Comparison of ENCODE assay signal across 8 cellular contexts in genomic region chr5:151224372-151224771, GRCh38. TPM values are rescaled to one million over a fixed set of nuclear protein-coding genes. Genes with fewer than 3 reads are reported as not detected.
DNase-seq lines count a peak whose midpoint lies in the region; ATAC-seq, FAIRE-seq and TF ChIP-seq lines count a peak whose summit lies in the region.

No MANE protein-coding gene starts in this region.

- H3K27ac ChIP-seq in K562 (ENCODE audit: extremely low read depth, low read depth, low read length) = no peak overlapping the region
- no peak overlapping the region for H3K27ac ChIP-seq in parathyroid adenoma

- H2AFZ ChIP-seq in K562 (ENCODE audit: low read depth, low read length) (peak overlapping the region; percentile 86), parathyroid adenoma (peak overlapping the region; percentile 95)

- DNase-seq in K562 (ENCODE audit: extremely low read depth in 1 of 4, low spot score in 3 of 4) = no peak
- no peak for DNase-seq in DMS79 treated with DMSO at 0.1 percent for 48 hours (lab: John Stamatoyannopoulos, UW)
- DNase-seq in GM19240 (ENCODE audit: insufficient read length, low spot score) = no peak
- DNase-seq in HPDE6-E6E7 (ENCODE audit: extremely low spot score) = no peak

- CTCF ChIA-PET in K562 (lab: Yijun Ruan, JAX; ENCODE audit: low intra/inter-chr PET ratio) = no interaction called here

- TF ChIP-seq EP300 in K562 (IDR thresholded peaks at IDR 0.05; ENCODE audit: low read length) = no peak

- TF ChIP-seq CTCF in K562 (IDR thresholded peaks at IDR 0.05 in 2 of 3, conservative IDR thresholded peaks at IDR 0.05 in 1 of 3; ENCODE audit: insufficient read depth in 2 of 3, low read depth in 1 of 3, low read length in 3 of 3) (no peak), parathyroid adenoma (IDR thresholded peaks at IDR 0.05) (no peak)

- H3K4me1 ChIP-seq in K562 (replicated peaks in 1 of 2; ENCODE audit: control insufficient read depth in 2 of 2, insufficient read depth in 2 of 2, low read length in 2 of 2) = peaks cover 19 to 24% of the 10 kb centered on the region in 2 experiments; a peak in 4 of 5 replicates
- H3K4me1 ChIP-seq in parathyroid adenoma = peaks cover 10% of the 10 kb centered on the region

- no peaks in the 10 kb centered on the region for H3K9me1 ChIP-seq in K562 (ENCODE audit: control insufficient read depth, insufficient read depth, low read length)

- no TSS peak for BruUV-seq in K562 (replicated peaks; lab: Mats Ljungman, UMichigan)

- H3K4me2 ChIP-seq in K562 (ENCODE audit: insufficient read depth, low read length) (no peak overlapping the region), parathyroid adenoma (ENCODE audit: low read length) (peak overlapping the region; percentile 67)

- H3K36me3 ChIP-seq in K562 (ENCODE audit: control insufficient read depth, insufficient read depth, low read length) (no peaks in the 10 kb centered on the region), parathyroid adenoma (ENCODE audit: control insufficient read depth, insufficient read depth, low read length) (no peaks in the 10 kb centered on the region)

- POLR2A ChIA-PET in K562 (lab: Yijun Ruan, JAX) = interaction anchor here (0.5 to 1.7 kb wide), 6 partner anchors 9 to 680 kb away, joined by 3 to 14 read pairs (median 3); no protein-coding TSS in a partner anchor

- H3K79me2 ChIP-seq in K562 (ENCODE audit: control insufficient read depth, insufficient read depth, low read length) = no peaks in the 10 kb centered on the region; the same call in 2 of the 3 replicates
- peaks cover 2% of the 10 kb centered on the region for H3K79me2 ChIP-seq in parathyroid adenoma

- no peak for FAIRE-seq in K562 (lab: Jason Lieb, UNC)

- H4K20me1 ChIP-seq in K562 (replicated peaks; ENCODE audit: control insufficient read depth, insufficient read depth, low read length) = no peaks in the 10 kb centered on the region

- H3K9me3 ChIP-seq in K562 (replicated peaks; ENCODE audit: control insufficient read depth, insufficient read depth, low read depth, low read length) = no peaks in the 10 kb centered on the region
- no peaks in the 10 kb centered on the region for H3K9me3 ChIP-seq in parathyroid adenoma (ENCODE audit: control insufficient read depth, low read length)

- H3K27me3 ChIP-seq in K562 (ENCODE audit: control insufficient read depth in 2 of 2, insufficient read depth in 2 of 2, low read length in 2 of 2) (no peaks in the 10 kb centered on the region), parathyroid adenoma (ENCODE audit: control insufficient read depth, insufficient read depth, low read length) (no peaks in the 10 kb centered on the region)

- in situ Hi-C loops in K562 (cut with MboI) = no loop called here

- ATAC-seq in GM19035 (IDR thresholded peaks at IDR 0.05; ENCODE audit: unreplicated experiment) = peak; percentile 47
- ATAC-seq in HG03460 (IDR thresholded peaks at IDR 0.05; ENCODE audit: unreplicated experiment) = peak; percentile 36
- no peak for ATAC-seq in K562
- ATAC-seq in HG02623 (IDR thresholded peaks at IDR 0.05; ENCODE audit: unreplicated experiment) = no peak

- H3K9ac ChIP-seq in K562 (ENCODE audit: insufficient read depth in 1 of 2, low read depth in 2 of 2, low read length in 2 of 2) (no peak overlapping the region), parathyroid adenoma (no peak overlapping the region)

- TF ChIP-seq POLR2A in K562 (conservative IDR thresholded peaks at IDR 0.05) = no peak

- TF ChIP-seq RAD21 in K562 (CRISPR knock-in tag; conservative IDR thresholded peaks at IDR 0.05 in 1 of 2, IDR thresholded peaks at IDR 0.05 in 1 of 2) = no peak

- H3K4me3 ChIP-seq in K562 (peak overlapping the region; percentile 87; the same call in 1 of the 2 replicates), parathyroid adenoma (ENCODE audit: low read depth, low read length) (peak overlapping the region; percentile 86)

- intact Hi-C loops in K562 (cut with micrococcal nuclease) = no loop called here

- WGBS in K562 (ENCODE audit: insufficient coverage, low coverage, missing lambda C conversion rate) = 54% methylated on average over 5 of the region's 6 CpGs

TF ChIP-seq in K562, 482 proteins besides CTCF, POLR2A, EP300 and RAD21:
- TF ChIP-seq ZNF384 (IDR thresholded peaks at IDR 0.05; ENCODE audit: low read depth, low read length) = 0 out of 2 replicates have a peak, but pooled peaks have one; percentile 30
- no peak for TF ChIP-seq PRMT5 (CRISPR knock-in tag; IDR thresholded peaks at IDR 0.05)
- peak; percentile 67 for TF ChIP-seq SPI1 (IDR thresholded peaks at IDR 0.05; ENCODE audit: borderline replicate concordance, low read depth, low read length)

RNA-seq across cellular contexts. Expression of gene CCDC69, which starts 0.5 kb away (rescaled TPM):
- total RNA-seq in K562 (2011; cell fraction: chromatin; rRNA removed; ENCODE audit: low replicate concordance) = 4.2 and 7.7 TPM in 2 replicates
- total RNA-seq in K562 (2011; cell fraction: nucleolus; rRNA removed) = 3.7 and 3.8 TPM in 2 replicates
- 5.5 and 8.5 TPM in 2 replicates for total RNA-seq in K562 (2011; cell fraction: nucleoplasm; rRNA removed)
- 8.0 and 10.7 TPM in 2 replicates for total RNA-seq in K562 (2014; rRNA removed)
- 7.2 and 7.3 TPM in 2 replicates for total RNA-seq in K562 (2014; rRNA removed; fragmentation: Illumina TruSeq; extraction: Trizol)
- total RNA-seq in K562 (2015; rRNA removed; fragmentation: Illumina TruSeq; extraction: Trizol) = 10.4 and 10.6 TPM in 2 replicates
- total RNA-seq in K562 (2021) = 7.5 and 7.6 TPM in 2 replicates
- 11.5 and 12.2 TPM in 2 replicates for polyA plus RNA-seq in K562 (2011; rRNA removed)
- 8.8 and 11.5 TPM in 2 replicates for polyA plus RNA-seq in K562 (2011; cell fraction: cytosol; rRNA removed)
- polyA plus RNA-seq in K562 (2011; cell fraction: nucleus; rRNA removed) = 4.4 and 4.6 TPM in 2 replicates
- polyA plus RNA-seq in K562 (2012) = 10.4 and 12.9 TPM in 2 replicates
- polyA plus RNA-seq in K562 (2014; fragmentation: Illumina TruSeq; extraction: Trizol) = 9.6 and 11.1 TPM in 2 replicates
- polyA plus RNA-seq in K562 (2014; fragmentation: Nextera tagmentation; extraction: Ambion mirVana) = 1 to 10 TPM in 1 of 2 experiments, under 1 TPM in 1; 0.65 to 1.5 TPM
- polyA plus RNA-seq in K562 (2014; rRNA removed) = 6.6 and 7.2 TPM in 2 replicates
- polyA minus RNA-seq in K562 (2011; rRNA and poly(A)+ RNA removed) = 8.0 and 8.5 TPM in 2 replicates
- 3.7 and 3.9 TPM in 2 replicates for polyA minus RNA-seq in K562 (2011; cell fraction: cytosol; rRNA and poly(A)+ RNA removed)
- polyA minus RNA-seq in K562 (2011; cell fraction: nucleus; rRNA and poly(A)+ RNA removed) = 1.8 and 3.9 TPM in 2 replicates

RNA-seq across cellular contexts. Expression of gene GM2A, which starts 28.6 kb away (rescaled TPM):
- 6.6 and 8.0 TPM in 2 replicates for total RNA-seq in K562 (2011; cell fraction: chromatin; rRNA removed; ENCODE audit: low replicate concordance)
- total RNA-seq in K562 (2011; cell fraction: nucleolus; rRNA removed) = 8.3 and 9.7 TPM in 2 replicates
- 9.1 and 11.3 TPM in 2 replicates for total RNA-seq in K562 (2011; cell fraction: nucleoplasm; rRNA removed)
- 9.9 and 12.4 TPM in 2 replicates for total RNA-seq in K562 (2014; rRNA removed)
- 11.9 and 12.3 TPM in 2 replicates for total RNA-seq in K562 (2014; rRNA removed; fragmentation: Illumina TruSeq; extraction: Trizol)
- 34.0 and 36.0 TPM in 2 replicates for total RNA-seq in K562 (2015; rRNA removed; fragmentation: Illumina TruSeq; extraction: Trizol)
- 13.2 and 14.4 TPM in 2 replicates for total RNA-seq in K562 (2021)
- 5.8 and 9.1 TPM in 2 replicates for polyA plus RNA-seq in K562 (2011; rRNA removed)
- polyA plus RNA-seq in K562 (2011; cell fraction: cytosol; rRNA removed) = 5.6 and 8.0 TPM in 2 replicates
- 2.5 and 3.4 TPM in 2 replicates for polyA plus RNA-seq in K562 (2011; cell fraction: nucleus; rRNA removed)
- 18.5 and 29.7 TPM in 2 replicates for polyA plus RNA-seq in K562 (2012)
- polyA plus RNA-seq in K562 (2014; fragmentation: Illumina TruSeq; extraction: Trizol) = 10.6 and 11.1 TPM in 2 replicates
- 1 to 10 TPM; 7.1 to 10.0 TPM for polyA plus RNA-seq in K562 (2014; fragmentation: Nextera tagmentation; extraction: Ambion mirVana)
- polyA plus RNA-seq in K562 (2014; rRNA removed) = 7.3 TPM in 2 replicates
- 10.4 and 13.3 TPM in 2 replicates for polyA minus RNA-seq in K562 (2011; rRNA and poly(A)+ RNA removed)
- 6.2 and 9.7 TPM in 2 replicates for polyA minus RNA-seq in K562 (2011; cell fraction: cytosol; rRNA and poly(A)+ RNA removed)
- 1.2 and 3.4 TPM in 2 replicates for polyA minus RNA-seq in K562 (2011; cell fraction: nucleus; rRNA and poly(A)+ RNA removed)

Comparison
In these comparisons a context has a peak if more than half of its experiments do, and no peak if none do; other contexts are left out.
1. ATAC-seq: peak in GM19035 (single experiment) and HG03460 (single experiment); none in K562 (single experiment) and HG02623 (single experiment).